Comparison of ENCODE assay signal across 27 cellular contexts in the genomic region with DNA sequence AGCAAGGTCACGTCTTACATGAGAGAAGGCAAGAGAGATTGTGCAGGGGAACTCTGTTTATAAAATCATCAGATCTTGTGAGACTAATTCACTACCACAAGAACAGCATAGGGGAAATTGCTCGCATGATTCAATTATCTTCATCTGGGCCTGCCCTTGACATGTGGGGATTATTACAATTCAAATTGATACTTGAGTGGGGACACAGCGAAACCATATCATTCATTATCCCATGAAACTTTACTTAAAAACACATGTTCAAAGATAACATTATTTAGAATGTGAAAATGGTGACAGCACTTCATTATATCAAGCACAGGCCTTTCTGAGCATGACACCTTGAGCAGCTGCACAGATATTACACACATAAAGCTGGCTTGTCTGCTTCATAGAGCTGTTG.
"Had no signal": no experiment of that assay in that cellular context is flagged by ENCODE, and none has a peak within 500 bp of the region (broad histone marks: within the 10 kb centered on the region; RNA-seq: fewer than 3 reads in every experiment).

No MANE protein-coding gene starts in this region.

- H3K36me3 ChIP-seq: esophagus muscularis mucosa, gastroesophageal sphincter, heart right ventricle, left lung, prostate gland, sigmoid colon, stomach, tibial artery had no signal

- H3K4me3 ChIP-seq: coronary artery, esophagus muscularis mucosa, gastroesophageal sphincter, heart right ventricle, left lung, mucosa of descending colon, prostate gland, sigmoid colon, stomach, tibial artery had no signal

- H3K9me3 ChIP-seq: esophagus muscularis mucosa, gastroesophageal sphincter, heart right ventricle, left lung, mucosa of descending colon, prostate gland, sigmoid colon, stomach, tibial artery had no signal

- H3K4me1 ChIP-seq: esophagus muscularis mucosa, foreskin keratinocyte, gastroesophageal sphincter, heart right ventricle, left lung, prostate gland, sigmoid colon, stomach, tibial artery had no signal

- H3K27me3 ChIP-seq: esophagus muscularis mucosa, foreskin keratinocyte, gastroesophageal sphincter, heart right ventricle, left lung, sigmoid colon, stomach, tibial artery had no signal

- H3K27ac ChIP-seq: coronary artery, esophagus muscularis mucosa, foreskin keratinocyte, gastroesophageal sphincter, heart right ventricle, left lung, prostate gland, sigmoid colon, stomach, tibial artery had no signal

- FAIRE-seq: endothelial cell of umbilical vein, islet of Langerhans had no signal

- DNase-seq: dermis blood vessel endothelial cell; effector memory CD4-positive, alpha-beta T cell; glutamatergic neuron; heart right ventricle; hippocampal formation; left cardiac atrium; left lung; mesenchymal stem cell; mucosa of descending colon; naive B cell; nucleus accumbens; right cardiac atrium; sigmoid colon; stimulated activated CD4-positive, alpha-beta T cell treated with anti-CD3 and anti-CD28 coated beads, Interleukin-2, amount 100 ng/mL, for 24 hours; stimulated activated CD4-positive, alpha-beta T cell treated with anti-CD3 and anti-CD28 coated beads, Interleukin-4, amount 100 ng/mL, for 24 hours; stimulated activated naive CD4-positive, alpha-beta T cell treated with Interleukin-2 at 50 U/mL for 16 hours; stomach; tibial artery had no signal

- ATAC-seq: gastroesophageal sphincter; heart right ventricle; left cardiac atrium; left lung; mucosa of descending colon; natural killer cell treated with Interleukin-12 subunit alpha and Interleukin-12 subunit beta and Interleukin-15 and Interleukin-18, amount 100 ng/mL, for 72 hours; right cardiac atrium; stimulated activated effector memory CD8-positive, alpha-beta T cell treated with anti-CD3 and anti-CD28 coated beads, Interleukin-12 subunit alpha, Interleukin-12 subunit beta, amount 100 ng/mL, for 72 hours had no signal
